In the genomic region with DNA sequence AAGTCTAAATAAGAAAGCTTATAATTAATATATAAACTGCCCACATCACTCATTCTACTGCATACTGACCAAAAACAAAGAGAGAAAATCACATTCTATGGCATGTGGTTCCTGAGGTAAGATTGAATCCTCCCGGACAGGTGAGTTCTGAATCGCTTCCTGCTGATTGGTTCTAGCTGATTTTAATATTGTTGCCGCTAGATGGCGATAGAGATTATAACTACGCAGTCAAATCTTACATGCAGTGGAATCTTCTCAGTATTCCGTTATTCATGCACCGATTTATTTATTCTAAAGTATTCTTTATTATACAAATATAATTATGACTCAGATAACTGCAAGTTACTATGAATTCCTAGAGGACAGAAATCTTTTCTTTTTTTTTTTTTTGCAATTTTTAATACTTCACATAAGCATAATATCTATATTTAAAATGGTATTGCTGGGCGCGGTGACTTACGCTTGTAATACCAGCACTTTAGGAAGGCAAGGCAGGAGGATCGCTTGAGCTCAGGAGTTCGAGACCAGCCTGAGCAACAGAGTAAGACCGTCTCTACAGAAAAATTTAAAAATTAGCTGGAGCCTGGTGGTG, we compare ENCODE assay signal across 8 cellular contexts. TPM values are rescaled to one million over a fixed set of nuclear protein-coding genes. Genes with fewer than 3 reads are reported as not detected.
DNase-seq lines count a peak whose midpoint lies in the region; ATAC-seq, FAIRE-seq and TF ChIP-seq lines count a peak whose summit lies in the region.

No MANE protein-coding gene starts in this region.

- CTCF ChIA-PET in CD8-positive, alpha-beta T cell (lab: Charles Lee): interaction anchor here (0.6 to 5.7 kb wide), 25 partner anchors 9 to 682 kb away, joined by 3 to 44 read pairs (median 5); a partner anchor contains a TSS

- H3K36me3 ChIP-seq in CD8-positive, alpha-beta T cell (ENCODE audit: insufficient read depth, low read length): no peaks in the 10 kb centered on the region

- peak; percentile 71 for ATAC-seq in CD8-positive, alpha-beta T cell
- ATAC-seq in GM18520 (IDR thresholded peaks at IDR 0.05; ENCODE audit: unreplicated experiment) (peak; percentile 70), HG03039 (IDR thresholded peaks at IDR 0.05; ENCODE audit: unreplicated experiment) (peak; percentile 78)

- intact Hi-C loops in CD8-positive, alpha-beta T cell (cut with DNase I, micrococcal nuclease): loop anchor here (1.0 to 5.0 kb wide), 7 partner anchors 25 to 679 kb away; a partner anchor contains a TSS

- peaks cover 2% of the 10 kb centered on the region for H3K4me1 Mint-ChIP-seq in CD8-positive, alpha-beta T cell (ENCODE audit: low read depth)
- H3K4me1 Mint-ChIP-seq in osteocyte (ENCODE audit: unreplicated experiment): peaks cover 1% of the 10 kb centered on the region

- no peak overlapping the region for H3K4me3 ChIP-seq in CD8-positive, alpha-beta T cell (ENCODE audit: low read depth, low read length)
- no peak overlapping the region for H3K4me3 ChIP-seq in fibroblast of villous mesenchyme (ENCODE audit: low read depth, low read length)

- H3K27me3 ChIP-seq in CD8-positive, alpha-beta T cell (ENCODE audit: insufficient read depth, low read length): no peaks in the 10 kb centered on the region

- H3K9me3 ChIP-seq in CD8-positive, alpha-beta T cell (ENCODE audit: low read length): no peaks in the 10 kb centered on the region

- TF ChIP-seq CTCF in CD8-positive, alpha-beta T cell (IDR thresholded peaks at IDR 0.05): peak; percentile 95
- TF ChIP-seq CTCF in fibroblast of villous mesenchyme (IDR thresholded peaks at IDR 0.05; ENCODE audit: insufficient read depth, low read depth, low read length) (peak; percentile 59), osteocyte (IDR thresholded peaks at IDR 0.05) (peak; percentile 82)

- no peak overlapping the region for H3K27ac ChIP-seq in CD8-positive, alpha-beta T cell (ENCODE audit: low read depth, low read length)

- H3K27me3 Mint-ChIP-seq in CD8-positive, alpha-beta T cell (ENCODE audit: low read depth): peaks cover 9% of the 10 kb centered on the region
- peaks cover 57% of the 10 kb centered on the region for H3K27me3 Mint-ChIP-seq in osteocyte (ENCODE audit: unreplicated experiment)

- FAIRE-seq in TTC549 (lab: Jason Lieb, UNC): peak; percentile 79

- H3K27ac Mint-ChIP-seq in CD8-positive, alpha-beta T cell: no peak overlapping the region
- no peak overlapping the region for H3K27ac Mint-ChIP-seq in osteocyte (ENCODE audit: unreplicated experiment)

- H3K36me3 Mint-ChIP-seq in CD8-positive, alpha-beta T cell: no peaks in the 10 kb centered on the region
- H3K36me3 Mint-ChIP-seq in osteocyte (ENCODE audit: unreplicated experiment): no peaks in the 10 kb centered on the region

- DNase-seq in CD8-positive, alpha-beta T cell: peak in 1 of 7 experiments; percentile 45
- peak; percentile 32 for DNase-seq in NCI-H187 treated with DMSO at 0.1 percent for 48 hours (lab: John Stamatoyannopoulos, UW)
- peak; percentile 70 for DNase-seq in fibroblast of villous mesenchyme (ENCODE audit: low read depth)
- no peak for DNase-seq in osteocyte (ENCODE audit: extremely low spot score, unreplicated experiment)
- no peak for DNase-seq in cortex of kidney (lab: John Stamatoyannopoulos, UW)

- no peaks in the 10 kb centered on the region for H3K9me3 Mint-ChIP-seq in CD8-positive, alpha-beta T cell
- no peaks in the 10 kb centered on the region for H3K9me3 Mint-ChIP-seq in osteocyte (ENCODE audit: unreplicated experiment)

- no peak overlapping the region for H3K4me3 Mint-ChIP-seq in CD8-positive, alpha-beta T cell
- no peak overlapping the region for H3K4me3 Mint-ChIP-seq in osteocyte (ENCODE audit: unreplicated experiment)

- H3K4me1 ChIP-seq in CD8-positive, alpha-beta T cell (ENCODE audit: insufficient read depth, low read length): no peaks in the 10 kb centered on the region

- POLR2A ChIA-PET in CD8-positive, alpha-beta T cell (lab: Charles Lee): interaction anchor here (0.7 to 1.1 kb wide), 2 partner anchors 19 to 346 kb away, joined by 3 to 4 read pairs; no protein-coding TSS in a partner anchor

RNA-seq across cellular contexts. Expression of a gene that starts 24.2 kb away (rescaled TPM):
- total RNA-seq in CD8-positive, alpha-beta T cell: 10 to 100 TPM; 45.6 to 47.9 TPM
- total RNA-seq in fibroblast of villous mesenchyme (32.8 and 36.1 TPM in 2 replicates), osteocyte (28.6 and 32.3 TPM in 2 replicates)

Comparison
In these comparisons a context has a peak if more than half of its experiments do, and no peak if none do; other contexts are left out.
1. DNase-seq: peak in NCI-H187 treated with DMSO at 0.1 percent for 48 hours (single experiment) and fibroblast of villous mesenchyme (single experiment); none in osteocyte (single experiment) and cortex of kidney (single experiment).
2. Peak in every context shown above with its lines, with median percentiles within 50 percentile points of each other: ATAC-seq and CTCF ChIP-seq.